In genomic region chr12:93784339-93785086, GRCh38 we compare ENCODE assay signal across 8 cellular contexts.
DNase-seq lines count a peak whose midpoint lies in the region; ATAC-seq and TF ChIP-seq lines count a peak whose summit lies in the region.

No MANE protein-coding gene starts in this region.

- peak overlapping the region; percentile 71 for H3K27ac ChIP-seq in C4-2B

- H3K4me1 Mint-ChIP-seq in activated T-helper 2 cell treated with anti-CD3 and anti-CD28 coated beads, Interferon-gamma antibody, Interleukin-2, Interleukin-4, amounts not matched to agents 10 μg/mL and 5 μg/mL and 100 μg/mL, durations not matched to agents 14 hours and 24 hours and 36 hours (ENCODE audit: low read depth), result peaks cover 52% of the 10 kb centered on the region

- no peak for TF ChIP-seq CTCF in C4-2B (conservative IDR thresholded peaks at IDR 0.05)

- H3K27ac Mint-ChIP-seq in activated T-helper 2 cell treated with anti-CD3 and anti-CD28 coated beads, Interferon-gamma antibody, Interleukin-2, Interleukin-4, amounts not matched to agents 10 μg/mL and 5 μg/mL and 100 μg/mL, durations not matched to agents 14 hours and 24 hours and 36 hours, result peak overlapping the region; percentile 81

- DNase-seq in LHCN-M2 (ENCODE audit: low read depth) (peak; percentile 94), glomerular visceral epithelial cell (ENCODE audit: extremely low spot score) (peak; percentile 77), renal cortical epithelial cell (ENCODE audit: low read depth) (peak; percentile 69), NCI-H2227 treated with DMSO at 0.1 percent for 48 hours (lab: John Stamatoyannopoulos, UW) (no peak), AG20443 (ENCODE audit: low spot score) (no peak)
- DNase-seq in activated T-helper 2 cell treated with anti-CD3 and anti-CD28 coated beads, Interferon-gamma antibody, Interleukin-2, Interleukin-4, amounts not matched to agents 10 μg/mL and 5 μg/mL and 100 μg/mL, durations not matched to agents 14 hours and 24 hours and 36 hours (ENCODE audit: low spot score), result peak; percentile 26

- ATAC-seq in GM21786 (IDR thresholded peaks at IDR 0.05; ENCODE audit: unreplicated experiment), result no peak

- peaks cover 31% of the 10 kb centered on the region for H3K36me3 Mint-ChIP-seq in activated T-helper 2 cell treated with anti-CD3 and anti-CD28 coated beads, Interferon-gamma antibody, Interleukin-2, Interleukin-4, amounts not matched to agents 10 μg/mL and 5 μg/mL and 100 μg/mL, durations not matched to agents 14 hours and 24 hours and 36 hours (ENCODE audit: low read depth)

- H3K4me3 Mint-ChIP-seq in activated T-helper 2 cell treated with anti-CD3 and anti-CD28 coated beads, Interferon-gamma antibody, Interleukin-2, Interleukin-4, amounts not matched to agents 10 μg/mL and 5 μg/mL and 100 μg/mL, durations not matched to agents 14 hours and 24 hours and 36 hours (ENCODE audit: low read depth), result peak overlapping the region; percentile 23

- peaks cover 15% of the 10 kb centered on the region for H3K9me3 Mint-ChIP-seq in activated T-helper 2 cell treated with anti-CD3 and anti-CD28 coated beads, Interferon-gamma antibody, Interleukin-2, Interleukin-4, amounts not matched to agents 10 μg/mL and 5 μg/mL and 100 μg/mL, durations not matched to agents 14 hours and 24 hours and 36 hours

- intact Hi-C loops in activated T-helper 2 cell treated with anti-CD3 and anti-CD28 coated beads, Interferon-gamma antibody, Interleukin-2, Interleukin-4, amounts not matched to agents 10 μg/mL and 5 μg/mL and 100 μg/mL, durations not matched to agents 14 hours and 24 hours and 36 hours (cut with micrococcal nuclease), result loop anchor here (1.0 to 10.0 kb wide), 12 partner anchors 18 to 857 kb away; partner anchors contain the start of genes CRADD and EEA1

- no peaks in the 10 kb centered on the region for H3K27me3 Mint-ChIP-seq in activated T-helper 2 cell treated with anti-CD3 and anti-CD28 coated beads, Interferon-gamma antibody, Interleukin-2, Interleukin-4, amounts not matched to agents 10 μg/mL and 5 μg/mL and 100 μg/mL, durations not matched to agents 14 hours and 24 hours and 36 hours (ENCODE audit: low read depth)

Comparison
In these comparisons a context has a peak if more than half of its experiments do, and no peak if none do; other contexts are left out.
1. DNase-seq: peak in LHCN-M2 (single experiment), activated T-helper 2 cell treated with anti-CD3 and anti-CD28 coated beads, Interferon-gamma antibody, Interleukin-2, Interleukin-4, amounts not matched to agents 10 μg/mL and 5 μg/mL and 100 μg/mL, durations not matched to agents 14 hours and 24 hours and 36 hours (single experiment), glomerular visceral epithelial cell (single experiment) and renal cortical epithelial cell (single experiment); none in NCI-H2227 treated with DMSO at 0.1 percent for 48 hours (single experiment) and AG20443 (single experiment).